1 cellular context compared by ENCODE assay signal in genomic region chr4:168877407-168877778, GRCh38.
TF ChIP-seq lines count a peak whose summit lies in the region.

No MANE protein-coding gene starts in this region.

TF ChIP-seq in WTC11, 78 proteins besides CTCF, POLR2A, EP300 and RAD21 (continued from another document):
- TF ChIP-seq HMGXB4 (CRISPR knock-in tag; IDR thresholded peaks at IDR 0.05) (no peak), CREB1 (CRISPR knock-in tag; IDR thresholded peaks at IDR 0.05) (no peak), ZNF219 (CRISPR knock-in tag; IDR thresholded peaks at IDR 0.05; ENCODE audit: borderline replicate concordance) (no peak)
